Comparison of ENCODE assay signal across 19 cellular contexts in the genomic region with DNA sequence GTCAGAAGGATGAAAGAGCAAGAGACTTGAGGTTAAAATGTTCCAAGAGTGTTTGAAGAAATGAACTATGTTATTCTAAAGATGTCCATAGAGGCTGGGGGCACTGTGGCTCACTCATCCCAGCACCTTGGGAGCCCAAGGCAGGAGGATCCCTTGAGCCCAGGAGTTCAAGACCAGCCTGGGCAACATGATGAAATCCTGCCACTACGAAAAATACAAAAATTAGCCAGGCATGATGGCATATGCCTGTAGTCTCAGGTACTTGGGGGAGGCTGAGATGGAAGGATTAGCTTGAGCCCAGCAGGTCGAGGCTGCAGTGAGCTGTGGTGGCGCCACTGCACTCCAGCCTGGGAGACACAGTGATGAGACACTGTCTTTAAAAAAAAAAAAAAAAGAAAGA.
"Had no signal": no experiment of that assay in that cellular context is flagged by ENCODE, and none has a peak within 500 bp of the region (broad histone marks: within the 10 kb centered on the region; RNA-seq: fewer than 3 reads in every experiment).

No MANE protein-coding gene starts in this region.

- H3K27me3 Mint-ChIP-seq: activated CD8-positive, alpha-beta memory T cell treated with anti-CD3 and anti-CD28 coated beads, Interleukin-2, amount 10 ng/mL, durations not matched to agents 7 days and 5 days had no signal

- H3K27ac Mint-ChIP-seq: activated CD8-positive, alpha-beta memory T cell treated with anti-CD3 and anti-CD28 coated beads, Interleukin-2, amount 10 ng/mL, durations not matched to agents 7 days and 5 days had no signal

- DNase-seq: activated CD4-positive, alpha-beta T cell treated with anti-CD3 and anti-CD28 coated beads, Interleukin-2, amount 50 U/mL, for 4 hours; activated CD8-positive, alpha-beta memory T cell treated with anti-CD3 and anti-CD28 coated beads, Interleukin-2, amount 10 ng/mL, durations not matched to agents 7 days and 5 days; activated naive CD4-positive, alpha-beta T cell treated with anti-CD3 and anti-CD28 coated beads, Interleukin-2, amount 50 U/mL, for 16 hours; activated T-cell treated with anti-CD3 and anti-CD28 coated beads, Interleukin-2, amount 50 U/mL, for 1 hour; hippocampal formation; kidney; left ventricle myocardium superior; mesendoderm; natural killer cell; nucleus accumbens; posterior cingulate gyrus; retina; stimulated activated CD4-positive, alpha-beta T cell treated with anti-CD3 and anti-CD28 coated beads, Interleukin-15, amount 100 ng/mL, for 24 hours; stimulated activated CD4-positive, alpha-beta T cell treated with anti-CD3 and anti-CD28 coated beads, Interleukin-4, amount 100 ng/mL, for 24 hours; stimulated activated naive CD4-positive, alpha-beta T cell; T-helper 9 cell; tibial artery; uterus had no signal

- H3K36me3 ChIP-seq: uterus had no signal

- H3K27me3 ChIP-seq: tibial artery, uterus had no signal

- H3K36me3 Mint-ChIP-seq: activated CD8-positive, alpha-beta memory T cell treated with anti-CD3 and anti-CD28 coated beads, Interleukin-2, amount 10 ng/mL, durations not matched to agents 7 days and 5 days; natural killer cell had no signal

- H3K4me3 ChIP-seq: skin epidermis, tibial artery, uterus had no signal

- H3K27ac ChIP-seq: skin epidermis, tibial artery, uterus had no signal

- H3K9me3 ChIP-seq: tibial artery, uterus had no signal

- ATAC-seq: activated CD8-positive, alpha-beta memory T cell treated with anti-CD3 and anti-CD28 coated beads, Interleukin-2, amount 10 ng/mL, durations not matched to agents 7 days and 5 days; left ventricle myocardium superior; natural killer cell had no signal

- H3K9me3 Mint-ChIP-seq: natural killer cell had no signal

- H3K4me3 Mint-ChIP-seq: activated CD8-positive, alpha-beta memory T cell treated with anti-CD3 and anti-CD28 coated beads, Interleukin-2, amount 10 ng/mL, durations not matched to agents 7 days and 5 days; natural killer cell had no signal
